Comparison of ENCODE assay signal across 8 cellular contexts in the genomic region with DNA sequence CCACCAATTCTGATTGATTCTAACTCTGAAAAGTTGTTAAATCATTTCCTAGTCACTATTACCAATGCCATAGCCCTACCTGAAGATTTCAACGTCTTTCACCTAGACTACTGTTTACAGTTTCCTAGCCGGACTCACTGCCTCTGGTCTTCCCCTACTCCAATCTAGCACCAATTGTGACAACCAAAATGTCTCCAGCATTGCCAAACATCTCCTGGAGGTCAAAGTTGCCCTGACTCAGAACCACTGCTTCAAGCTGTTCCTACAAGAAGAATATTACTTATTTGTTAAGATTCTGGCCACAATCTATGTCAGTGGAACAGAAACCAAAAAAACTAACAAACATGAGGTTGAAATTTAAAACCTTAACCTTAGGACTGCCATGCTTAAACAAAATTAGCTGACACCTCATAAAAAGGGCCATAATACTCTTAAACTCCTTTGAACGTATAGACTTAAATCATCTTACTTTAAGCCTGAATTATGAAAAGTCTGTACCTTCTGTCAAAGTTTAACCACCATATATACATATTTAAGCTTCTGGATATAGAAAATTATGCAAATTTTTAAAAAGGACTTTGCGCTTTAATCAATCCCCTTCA. TPM values are rescaled to one million over a fixed set of nuclear protein-coding genes. Genes with fewer than 3 reads are reported as not detected.
DNase-seq lines count a peak whose midpoint lies in the region; TF ChIP-seq lines count a peak whose summit lies in the region.

No MANE protein-coding gene starts in this region.

- TF ChIP-seq CTCF in OCI-LY3 (IDR thresholded peaks at IDR 0.05; ENCODE audit: low read depth, low read length) (no peak), endothelial cell (IDR thresholded peaks at IDR 0.05; ENCODE audit: unreplicated experiment) (no peak), ovary (IDR thresholded peaks at IDR 0.05) (no peak)

- peaks cover 12% of the 10 kb centered on the region for H3K4me1 Mint-ChIP-seq in endothelial cell (ENCODE audit: unreplicated experiment)

- peak overlapping the region; percentile 51 for H3K27ac Mint-ChIP-seq in endothelial cell (ENCODE audit: unreplicated experiment)

- no peak for TF ChIP-seq POLR2A in ovary (IDR thresholded peaks at IDR 0.05)

- peak; percentile 36 for DNase-seq in ELR (ENCODE audit: low read depth)
- DNase-seq in endothelial cell (ENCODE audit: low spot score) = no peak
- DNase-seq in ovary = peak in 1 of 5 donors; percentile 26
- no peak for DNase-seq in LoVo (ENCODE audit: low spot score)
- no peak for DNase-seq in posterior vena cava (ENCODE audit: low spot score)
- no peak for DNase-seq in NOMO-1 (lab: John Stamatoyannopoulos, UW; ENCODE audit: unreplicated experiment in 2 of 2)
- no peak for DNase-seq in DMS153 treated with DMSO at 0.1 percent for 48 hours (lab: John Stamatoyannopoulos, UW; ENCODE audit: unreplicated experiment)

- H3K4me2 ChIP-seq in OCI-LY3 (ENCODE audit: low read length) = peak overlapping the region; percentile 97

- no peak for TF ChIP-seq EP300 in ovary (IDR thresholded peaks at IDR 0.05)

- H3K27me3 ChIP-seq in OCI-LY3 (ENCODE audit: low read depth, low read length) = no peaks in the 10 kb centered on the region
- no peaks in the 10 kb centered on the region for H3K27me3 ChIP-seq in ovary

- no peak overlapping the region for H2AFZ ChIP-seq in OCI-LY3 (ENCODE audit: low read depth, low read length)

- peak overlapping the region; percentile 99 for H3K9ac ChIP-seq in OCI-LY3 (ENCODE audit: low read length)

- peaks cover 69% of the 10 kb centered on the region for H3K79me2 ChIP-seq in OCI-LY3 (ENCODE audit: low read length)

- H3K36me3 ChIP-seq in OCI-LY3 (replicated peaks; ENCODE audit: low read depth, low read length) (peaks cover 16% of the 10 kb centered on the region), ovary (no peaks in the 10 kb centered on the region)

- H3K4me1 ChIP-seq in OCI-LY3 (ENCODE audit: low read length) (peaks cover 27% of the 10 kb centered on the region), ovary (ENCODE audit: insufficient read depth) (peaks cover 8% of the 10 kb centered on the region)

- H3K4me3 ChIP-seq in OCI-LY3 (ENCODE audit: low read length) (peak overlapping the region; percentile 97), ovary (peak overlapping the region; percentile 95)

- H3K27ac ChIP-seq in OCI-LY3 (ENCODE audit: low read length) = peak overlapping the region; percentile 81
- H3K27ac ChIP-seq in ovary = peak overlapping the region in 1 of 2 donors; percentile 91

- H3K9me3 ChIP-seq in OCI-LY3 (ENCODE audit: insufficient read depth, low read length) = no peaks in the 10 kb centered on the region
- no peaks in the 10 kb centered on the region for H3K9me3 ChIP-seq in ovary

- peak overlapping the region; percentile 94 for H3K4me3 Mint-ChIP-seq in endothelial cell (ENCODE audit: unreplicated experiment)

- WGBS in ovary, 3 donors = 46 to 65% (median 52%) methylated on average over 4 of the region's 4 CpGs

- H3K27me3 Mint-ChIP-seq in endothelial cell (ENCODE audit: unreplicated experiment) = peaks cover 7% of the 10 kb centered on the region

- peaks cover 16% of the 10 kb centered on the region for H4K20me1 ChIP-seq in OCI-LY3 (ENCODE audit: insufficient read depth, low read length)

- H3K36me3 Mint-ChIP-seq in endothelial cell (ENCODE audit: low read depth, unreplicated experiment) = peaks cover 24% of the 10 kb centered on the region

- intact Hi-C loops in ovary (cut with DNase I) (loop anchor here (1.0 to 10.0 kb wide), 8 partner anchors 81 to 507 kb away; a partner anchor contains a TSS), posterior vena cava (cut with DNase I) (loop anchor here (2.0 to 10.0 kb wide), 3 partner anchors 273 to 511 kb away; no protein-coding TSS in a partner anchor)

- H3K9me3 Mint-ChIP-seq in endothelial cell (ENCODE audit: unreplicated experiment) = no peaks in the 10 kb centered on the region

RNA-seq across cellular contexts. Expression of a gene that starts 2.1 kb away (rescaled TPM):
- 57.1 TPM for total RNA-seq in endothelial cell (ENCODE audit: unreplicated experiment)
- 10 to 100 TPM; 47.3 to 68.8 (median 64.7) TPM for total RNA-seq in ovary
- 10 to 100 TPM; 20.9 to 29.7 TPM for polyA plus RNA-seq in ovary
- total RNA-seq in posterior vena cava = 10 to 100 TPM; 52.3 to 56.6 TPM
